In the genomic region with DNA sequence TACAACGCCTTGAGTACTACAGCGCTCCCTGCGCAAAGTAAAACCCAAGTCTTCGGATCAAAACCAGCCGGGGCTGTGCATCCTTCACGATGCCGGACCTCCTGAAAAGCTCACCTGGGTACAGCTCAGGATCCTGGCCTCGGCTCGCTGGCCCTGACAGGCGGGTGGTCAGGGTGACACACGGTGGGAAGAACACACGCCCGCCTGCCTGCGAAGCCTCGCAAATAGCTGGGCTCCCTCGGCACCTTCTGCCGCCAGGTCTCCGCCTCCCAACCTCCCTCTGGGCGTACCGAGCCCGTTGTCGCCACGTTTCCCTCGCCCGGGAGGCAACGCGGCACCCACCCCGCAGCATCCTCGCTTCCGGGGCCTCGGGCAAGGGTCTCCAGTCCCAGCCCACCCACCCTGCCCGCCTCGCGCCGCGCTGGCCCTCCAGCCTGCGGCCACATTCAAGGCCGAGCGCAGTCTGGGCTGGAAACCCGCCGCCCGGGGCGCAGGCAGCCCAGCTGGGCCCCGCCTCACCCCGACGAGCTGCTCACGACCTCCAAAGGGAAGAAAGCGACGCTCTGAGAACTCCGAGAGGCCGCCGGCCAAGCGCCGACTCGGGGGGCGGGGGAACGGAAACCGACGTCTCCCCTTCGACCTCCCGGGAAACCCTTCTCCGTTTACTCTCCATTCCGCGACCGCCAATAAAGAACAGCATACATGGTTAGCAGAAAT, we compare ENCODE assay signal across 8 cellular contexts. TPM values are rescaled to one million over a fixed set of nuclear protein-coding genes. Genes with fewer than 3 reads are reported as not detected.
DNase-seq lines count a peak whose midpoint lies in the region; TF ChIP-seq lines count a peak whose summit lies in the region.

No MANE protein-coding gene starts in this region.

- no peak for DNase-seq in HFF-Myc (ENCODE audit: extremely low read depth, low read depth)
- DNase-seq in NCI-H1105 (lab: John Stamatoyannopoulos, UW): peak; percentile 18
- peak; percentile 53 to 60 for DNase-seq in activated CD4-positive, alpha-beta T cell treated with anti-CD3 and anti-CD28 coated beads for 4 hours
- peak; percentile 60 for DNase-seq in cerebellum (ENCODE audit: low spot score)
- DNase-seq in kidney tubule cell (ENCODE audit: low spot score): peak; percentile 78
- peak; percentile 30 to 53 (median 39) for DNase-seq in stimulated activated CD4-positive, alpha-beta T cell treated with anti-CD3 and anti-CD28 coated beads, Interleukin-1b, Interleukin-23, amount 100 ng/mL, for 24 hours (ENCODE audit: low read depth in 4 of 4, low spot score in 1 of 4)
- no peak for DNase-seq in NCI-H128 (lab: John Stamatoyannopoulos, UW; ENCODE audit: unreplicated experiment)

- no peak for TF ChIP-seq CTCF in HFF-Myc (IDR thresholded peaks at IDR 0.05; ENCODE audit: low read depth, low read length, missing control alignments)

- H3K4me3 ChIP-seq in GM08714 (ENCODE audit: low read length): peak overlapping the region; percentile 81
- H3K4me3 ChIP-seq in HFF-Myc (replicated peaks; ENCODE audit: low read depth, low read length): peak overlapping the region; percentile 71

RNA-seq across cellular contexts. Expression of gene PPM1K, which starts 0.5 kb away (rescaled TPM):
- total RNA-seq in cerebellum: 90.6 TPM

Comparison
In these comparisons a context has a peak if more than half of its experiments do, and no peak if none do; other contexts are left out.
1. DNase-seq: peak in NCI-H1105 (single experiment), activated CD4-positive, alpha-beta T cell treated with anti-CD3 and anti-CD28 coated beads for 4 hours (2 of 2), cerebellum (single experiment), kidney tubule cell (single experiment) and stimulated activated CD4-positive, alpha-beta T cell treated with anti-CD3 and anti-CD28 coated beads, Interleukin-1b, Interleukin-23, amount 100 ng/mL, for 24 hours (4 of 4); none in HFF-Myc (single experiment) and NCI-H128 (single experiment).